Comparison of ENCODE assay signal across 3 cellular contexts in genomic region chr1:187070076-187070475, GRCh38.
TF ChIP-seq lines count a peak whose summit lies in the region.

No MANE protein-coding gene starts in this region.

TF ChIP-seq in SK-N-SH, 30 proteins besides CTCF, POLR2A, EP300 and RAD21:
- TF ChIP-seq SMC3 (IDR thresholded peaks at IDR 0.05; ENCODE audit: low read depth, low read length) (no peak), TCF12 (IDR thresholded peaks at IDR 0.05) (peak; percentile 19; the same call in 1 of the 2 replicates), FOSL2 (IDR thresholded peaks at IDR 0.05; ENCODE audit: borderline replicate concordance, low read depth) (peak; percentile 23; the same call in 1 of the 2 replicates), PBX3 (IDR thresholded peaks at IDR 0.05) (peak; percentile 26), MXI1 (IDR thresholded peaks at IDR 0.05; ENCODE audit: low read depth, low read length) (no peak), USF2 (IDR thresholded peaks at IDR 0.05; ENCODE audit: borderline replicate concordance, low read depth, low read length) (no peak), USF1 (IDR thresholded peaks at IDR 0.05; ENCODE audit: borderline replicate concordance, low read depth) (no peak), YY1 (IDR thresholded peaks at IDR 0.05; ENCODE audit: low read depth) (no peak)

TF ChIP-seq in SK-N-SH treated with all-trans-retinoic acid at 6 μM for 48 hours, 23 proteins besides CTCF, POLR2A, EP300 and RAD21:
- TF ChIP-seq ARNTL (CRISPR knock-in tag; IDR thresholded peaks at IDR 0.05; ENCODE audit: borderline replicate concordance, low read depth) (no peak), ZFP30 (CRISPR knock-in tag; IDR thresholded peaks at IDR 0.05) (no peak), POU6F1 (CRISPR knock-in tag; IDR thresholded peaks at IDR 0.05; ENCODE audit: borderline replicate concordance, low read depth) (no peak), CSDC2 (CRISPR knock-in tag; IDR thresholded peaks at IDR 0.05) (no peak), RARB (CRISPR knock-in tag; IDR thresholded peaks at IDR 0.05) (no peak), TOX (CRISPR knock-in tag; IDR thresholded peaks at IDR 0.05; ENCODE audit: borderline replicate concordance) (no peak), ZNF565 (CRISPR knock-in tag; conservative IDR thresholded peaks at IDR 0.05; ENCODE audit: low read depth) (no peak), PATZ1 (CRISPR knock-in tag; IDR thresholded peaks at IDR 0.05; ENCODE audit: borderline replicate concordance) (no peak), OSR1 (CRISPR knock-in tag; IDR thresholded peaks at IDR 0.05) (no peak), PPARA (CRISPR knock-in tag; IDR thresholded peaks at IDR 0.05; ENCODE audit: borderline replicate concordance) (no peak), SNAI2 (CRISPR knock-in tag; IDR thresholded peaks at IDR 0.05) (no peak), ZFP3 (CRISPR knock-in tag; IDR thresholded peaks at IDR 0.05) (no peak), GLIS3 (CRISPR knock-in tag; IDR thresholded peaks at IDR 0.05) (no peak)

TF ChIP-seq in H1, 55 proteins besides CTCF, POLR2A, EP300 and RAD21:
- TF ChIP-seq RXRA (IDR thresholded peaks at IDR 0.05; ENCODE audit: insufficient read depth, low read depth, low read length), result no peak
- TF ChIP-seq ASH2L (IDR thresholded peaks at IDR 0.05; ENCODE audit: low read length), result no peak
- TF ChIP-seq KDM1A (IDR thresholded peaks at IDR 0.05; ENCODE audit: borderline replicate concordance, low read length), result no peak
